19 cellular contexts compared by ENCODE assay signal in genomic region chr7:106561657-106562411, GRCh38.
DNase-seq lines count a peak whose midpoint lies in the region; ATAC-seq, FAIRE-seq and TF ChIP-seq lines count a peak whose summit lies in the region.
"Had no signal": no experiment of that assay in that cellular context is flagged by ENCODE, and none has a peak within 500 bp of the region (broad histone marks: within the 10 kb centered on the region; RNA-seq: fewer than 3 reads in every experiment).

No MANE protein-coding gene starts in this region.

- in situ Hi-C loops in HepG2 (cut with HindIII; ENCODE audit: extremely low pct_ligation_motif_present, low pct_unique_long_range_greater_than_20kb) = no loop called here

- H3K27me3 ChIP-seq in HepG2 (ENCODE audit: control insufficient read depth in 1 of 2, insufficient read depth in 2 of 2, low read length in 2 of 2) (no peaks in the 10 kb centered on the region; a peak in 1 of 5 replicates), right lobe of liver (no peaks in the 10 kb centered on the region)

- WGBS in HepG2 (ENCODE audit: low lambda C conversion rate) = 3% methylated on average over 4 of the region's 4 CpGs
- WGBS in right lobe of liver (ENCODE audit: insufficient coverage, low coverage, low lambda C conversion rate, missing lambda C conversion rate) = 87% methylated on average over 3 of the region's 4 CpGs

- no peak overlapping the region for H3K4me3 ChIP-seq in HepG2 (replicated peaks in 1 of 3; ENCODE audit: insufficient read depth in 1 of 3, low read depth in 2 of 3, low read length in 3 of 3)
- H3K4me3 ChIP-seq in right lobe of liver = no peak overlapping the region

- TF ChIP-seq EP300 in HepG2 (IDR thresholded peaks at IDR 0.05; ENCODE audit: low read depth in 2 of 2, low read length in 2 of 2) = no peak
- TF ChIP-seq EP300 in HepG2 (CRISPR knock-in tag; IDR thresholded peaks at IDR 0.05; ENCODE audit: borderline replicate concordance) = no peak

- POLR2A ChIA-PET in activated CD4-positive, alpha-beta T cell treated with anti-CD3 and anti-CD28 coated beads for 36 hours (lab: Charles Lee) = interaction anchor here (0.6 kb wide), 1 partner anchor 29 kb away, joined by 3 read pairs; no protein-coding TSS in a partner anchor
- POLR2A ChIA-PET in HepG2 (lab: Yijun Ruan, JAX) = no interaction called here

- H3K27ac ChIP-seq in HepG2 (ENCODE audit: extremely low read length, insufficient read depth, low read length) (no peak overlapping the region), right lobe of liver (no peak overlapping the region)
- H3K27ac ChIP-seq: 22Rv1, KMS-11 had no signal

- no peak overlapping the region for H3K9ac ChIP-seq in HepG2 (ENCODE audit: insufficient read depth, low read depth, low read length)
- H3K9ac ChIP-seq: KMS-11, SK-N-SH had no signal

- no peaks in the 10 kb centered on the region for H3K36me3 Mint-ChIP-seq in activated CD4-positive, alpha-beta T cell treated with anti-CD3 and anti-CD28 coated beads for 36 hours (ENCODE audit: low read depth)
- H3K36me3 Mint-ChIP-seq in stimulated activated memory B cell treated with anti-CD40 and anti-IgM and Interleukin-4, amounts not matched to agents 10 μg/mL and 1 μg/mL and 100 μg/mL, for 72 hours = no peaks in the 10 kb centered on the region

- ATAC-seq in activated CD4-positive, alpha-beta T cell treated with anti-CD3 and anti-CD28 coated beads for 36 hours = peak; percentile 78
- no peak for ATAC-seq in HepG2
- ATAC-seq in right lobe of liver = no peak
- peak; percentile 69 for ATAC-seq in HG02870 (IDR thresholded peaks at IDR 0.05; ENCODE audit: unreplicated experiment)
- peak; percentile 39 for ATAC-seq in stimulated activated memory B cell treated with anti-CD40 and anti-IgM and Interleukin-4, amounts not matched to agents 10 μg/mL and 1 μg/mL and 100 μg/mL, for 72 hours

- no peaks in the 10 kb centered on the region for H3K79me2 ChIP-seq in HepG2 (ENCODE audit: insufficient read depth, low read length)

- H3K9me3 ChIP-seq in HepG2 (ENCODE audit: low read length) = no peaks in the 10 kb centered on the region
- H3K9me3 ChIP-seq in right lobe of liver = no peaks in the 10 kb centered on the region
- H3K9me3 ChIP-seq: SK-N-SH had no signal

- no peaks in the 10 kb centered on the region for H3K36me3 ChIP-seq in HepG2 (replicated peaks in 1 of 2; ENCODE audit: control insufficient read depth in 1 of 2, insufficient read depth in 2 of 2, low read length in 2 of 2)
- H3K36me3 ChIP-seq in right lobe of liver = no peaks in the 10 kb centered on the region

- no peaks in the 10 kb centered on the region for H4K20me1 ChIP-seq in HepG2 (ENCODE audit: insufficient read depth, low read length)

- no peaks in the 10 kb centered on the region for H3K9me3 Mint-ChIP-seq in activated CD4-positive, alpha-beta T cell treated with anti-CD3 and anti-CD28 coated beads for 36 hours (ENCODE audit: low read depth)
- H3K9me3 Mint-ChIP-seq in stimulated activated memory B cell treated with anti-CD40 and anti-IgM and Interleukin-4, amounts not matched to agents 10 μg/mL and 1 μg/mL and 100 μg/mL, for 72 hours = peaks cover 5% of the 10 kb centered on the region

- H3K4me2 ChIP-seq in HepG2 (ENCODE audit: low read depth, low read length) = no peak overlapping the region
- H3K4me2 ChIP-seq: KMS-11, SK-N-SH had no signal

- H3K4me1 Mint-ChIP-seq in activated CD4-positive, alpha-beta T cell treated with anti-CD3 and anti-CD28 coated beads for 36 hours = peaks cover 14% of the 10 kb centered on the region
- H3K4me1 Mint-ChIP-seq in stimulated activated memory B cell treated with anti-CD40 and anti-IgM and Interleukin-4, amounts not matched to agents 10 μg/mL and 1 μg/mL and 100 μg/mL, for 72 hours = peaks cover 4% of the 10 kb centered on the region

- H3K4me1 ChIP-seq in HepG2 (ENCODE audit: insufficient read depth, low read length) (no peaks in the 10 kb centered on the region), right lobe of liver (no peaks in the 10 kb centered on the region)

- no peak overlapping the region for H2AFZ ChIP-seq in HepG2 (ENCODE audit: low read length)

- no TSS peak for BruUV-seq in HepG2 (replicated peaks; lab: Mats Ljungman, UMichigan)

- TF ChIP-seq CTCF in HepG2 (CRISPR knock-in tag; IDR thresholded peaks at IDR 0.05) (no peak), right lobe of liver (IDR thresholded peaks at IDR 0.05) (no peak)

- no peak for FAIRE-seq in HepG2 (lab: Jason Lieb, UNC)
- FAIRE-seq: H54 had no signal

- H3K4me3 Mint-ChIP-seq in activated CD4-positive, alpha-beta T cell treated with anti-CD3 and anti-CD28 coated beads for 36 hours = no peak overlapping the region
- no peak overlapping the region for H3K4me3 Mint-ChIP-seq in stimulated activated memory B cell treated with anti-CD40 and anti-IgM and Interleukin-4, amounts not matched to agents 10 μg/mL and 1 μg/mL and 100 μg/mL, for 72 hours
- H3K4me3 Mint-ChIP-seq: B cell had no signal

- peak; percentile 29 for DNase-seq in activated CD4-positive, alpha-beta T cell treated with anti-CD3 and anti-CD28 coated beads for 36 hours
- DNase-seq in activated CD4-positive, alpha-beta T cell treated with anti-CD3 and anti-CD28 coated beads, Interleukin-2, amount 50 U/mL, for 1 hour = no peak
- DNase-seq in HepG2 (ENCODE audit: low spot score) (no peak), right lobe of liver (no peak), NCI-H2227 (lab: John Stamatoyannopoulos, UW; ENCODE audit: unreplicated experiment) (no peak), NCI-H2081 (lab: John Stamatoyannopoulos, UW) (no peak)
- DNase-seq: DMS79 treated with DMSO at 0.1 percent for 48 hours, MV-4-11, NCI-H1694 treated with DMSO at 0.1 percent for 48 hours, NCI-H226, NCI-H524 treated with DMSO at 0.1 percent for 48 hours, SHP77 treated with DMSO at 0.1 percent for 48 hours, SK-N-SH had no signal

- intact Hi-C loops in activated CD4-positive, alpha-beta T cell treated with anti-CD3 and anti-CD28 coated beads for 36 hours (cut with DNase I, micrococcal nuclease) = loop anchor here in 1 of 2 experiments (10.0 kb wide), 1 partner anchor 353 kb away; no protein-coding TSS in a partner anchor
- intact Hi-C loops in HepG2 (cut with micrococcal nuclease; ENCODE audit: unreplicated experiment) = no loop called here
- intact Hi-C loops in right lobe of liver (cut with DNase I) = no loop called here

- no peak overlapping the region for H3K27ac Mint-ChIP-seq in activated CD4-positive, alpha-beta T cell treated with anti-CD3 and anti-CD28 coated beads for 36 hours
- no peak overlapping the region for H3K27ac Mint-ChIP-seq in stimulated activated memory B cell treated with anti-CD40 and anti-IgM and Interleukin-4, amounts not matched to agents 10 μg/mL and 1 μg/mL and 100 μg/mL, for 72 hours
- H3K27ac Mint-ChIP-seq: B cell had no signal

- TF ChIP-seq POLR2A in HepG2 (IDR thresholded peaks at IDR 0.05; ENCODE audit: insufficient read depth in 1 of 2, low read depth in 2 of 2, low read length in 2 of 2) = no peak
- no peak for TF ChIP-seq POLR2A in right lobe of liver (IDR thresholded peaks at IDR 0.05)

- peaks cover 9% of the 10 kb centered on the region for H3K27me3 Mint-ChIP-seq in activated CD4-positive, alpha-beta T cell treated with anti-CD3 and anti-CD28 coated beads for 36 hours
- no peaks in the 10 kb centered on the region for H3K27me3 Mint-ChIP-seq in stimulated activated memory B cell treated with anti-CD40 and anti-IgM and Interleukin-4, amounts not matched to agents 10 μg/mL and 1 μg/mL and 100 μg/mL, for 72 hours
- H3K27me3 Mint-ChIP-seq: B cell had no signal

- TF ChIP-seq RAD21 in HepG2 (CRISPR knock-in tag; IDR thresholded peaks at IDR 0.05) = no peak

- CTCF ChIA-PET in activated CD4-positive, alpha-beta T cell treated with anti-CD3 and anti-CD28 coated beads for 36 hours (lab: Charles Lee) = no interaction called here
- CTCF ChIA-PET in HepG2 (lab: Yijun Ruan, JAX; ENCODE audit: low intra/inter-chr PET ratio, low total read pairs) = no interaction called here

TF ChIP-seq in HepG2, 621 proteins besides CTCF, POLR2A, EP300 and RAD21:
- TF ChIP-seq MAFF (IDR thresholded peaks at IDR 0.05; ENCODE audit: low read depth, low read length) = 0 out of 2 replicates have a peak, but pooled peaks have one; percentile 5
- no peak for TF ChIP-seq ZNF747 (CRISPR knock-in tag; IDR thresholded peaks at IDR 0.05; ENCODE audit: borderline replicate concordance)
- TF ChIP-seq MAFK (conservative IDR thresholded peaks at IDR 0.05 in 1 of 2, IDR thresholded peaks at IDR 0.05 in 1 of 2; ENCODE audit: low read length in 2 of 2) = peak; percentile 12 to 60; a peak in 2 of 4 replicates
TF ChIP-seq in HepG2: peak in this region for 2.

Comparison
In these comparisons a context has a peak if more than half of its experiments do, and no peak if none do; other contexts are left out.
1. ATAC-seq: peak in activated CD4-positive, alpha-beta T cell treated with anti-CD3 and anti-CD28 coated beads for 36 hours (single experiment), HG02870 (single experiment) and stimulated activated memory B cell treated with anti-CD40 and anti-IgM and Interleukin-4, amounts not matched to agents 10 μg/mL and 1 μg/mL and 100 μg/mL, for 72 hours (single experiment); none in HepG2 (single experiment) and right lobe of liver (0 of 4).